ENCODE assay signal across 8 cellular contexts in genomic region chr10:102714621-102715455, GRCh38. TPM values are rescaled to one million over a fixed set of nuclear protein-coding genes. Genes with fewer than 3 reads are reported as not detected.
DNase-seq lines count a peak whose midpoint lies in the region; ATAC-seq and TF ChIP-seq lines count a peak whose summit lies in the region.

SFXN2 (plus strand) TSS chr10:102714636; CDS start chr10:102726637, 12,001 bp downstream.

- intact Hi-C loops in sciatic nerve (cut with DNase I), result loop anchor here (10.0 kb wide), 1 partner anchor 70 kb away; the partner anchor contains the start of gene TRIM8

- H2AFZ ChIP-seq in fibroblast of lung (ENCODE audit: low read length), result peak within 1 kb of the TSS; percentile 73

- peak within 1 kb of the TSS; percentile 87 for H3K27ac ChIP-seq in fibroblast of lung (ENCODE audit: insufficient read depth, low read length)

- peak within 1 kb of the TSS; percentile 82 for H3K9ac ChIP-seq in fibroblast of lung (ENCODE audit: insufficient read depth, low read length)

- H3K9me3 ChIP-seq in MG63 (no peaks in the 10 kb centered on the region), fibroblast of lung (ENCODE audit: control insufficient read depth, insufficient read depth, low read depth, low read length) (no peaks in the 10 kb centered on the region)

- peak within 1 kb of the TSS; percentile 97 for H3K4me2 ChIP-seq in fibroblast of lung (ENCODE audit: extremely low read depth, insufficient read depth, low read length)

- H3K27me3 ChIP-seq in MG63 (no peaks in the 10 kb centered on the region), fibroblast of lung (ENCODE audit: control insufficient read depth, insufficient read depth, low read length) (no peaks in the 10 kb centered on the region)

- ATAC-seq in GM21528 (IDR thresholded peaks at IDR 0.05; ENCODE audit: low FRiP score, unreplicated experiment), result peak; percentile 27
- no peak for ATAC-seq in sciatic nerve

- peak within 1 kb of the TSS; percentile 90 for H3K4me3 ChIP-seq in MG63
- H3K4me3 ChIP-seq in fibroblast of lung (replicated peaks in 1 of 4; ENCODE audit: control extremely low read depth in 1 of 4, insufficient read depth in 1 of 4, low read depth in 3 of 4, low read length in 4 of 4), result peak within 1 kb of the TSS; percentile 84 to 93 (median 88)

- TF ChIP-seq CTCF in GM10266 (IDR thresholded peaks at IDR 0.05; ENCODE audit: control insufficient read depth, insufficient read depth, low read depth, missing control alignments) (peak; percentile 36), fibroblast of lung (conservative IDR thresholded peaks at IDR 0.05 in 1 of 2, IDR thresholded peaks at IDR 0.05 in 1 of 2; ENCODE audit: low read depth in 1 of 2, low read length in 2 of 2) (no peak)

- DNase-seq in GM10266 (ENCODE audit: extremely low spot score) (no peak), MG63 (peak; percentile 12), fibroblast of lung (ENCODE audit: low read depth in 2 of 2) (no peak), sciatic nerve (ENCODE audit: low spot score) (peak; percentile 77), AG08395 (ENCODE audit: low spot score) (no peak), cerebellar nuclear complex (lab: John Stamatoyannopoulos, UW) (no peak)
- DNase-seq in activated CD8-positive, alpha-beta memory T cell treated with anti-CD3 and anti-CD28 coated beads, Interleukin-2, amount 50 U/mL, for 48 hours, result peak; percentile 77

- H3K36me3 ChIP-seq in MG63 (peaks cover 2% of the 10 kb centered on the region; the same call in 1 of the 2 replicates), fibroblast of lung (ENCODE audit: control insufficient read depth, insufficient read depth, low read length) (no peaks in the 10 kb centered on the region)

- peaks cover 13% of the 10 kb centered on the region for H3K4me1 ChIP-seq in fibroblast of lung (ENCODE audit: control insufficient read depth, extremely low read depth, insufficient read depth, low read length)

- no peaks in the 10 kb centered on the region for H4K20me1 ChIP-seq in fibroblast of lung (ENCODE audit: control insufficient read depth, extremely low read depth, insufficient read depth, low read length)

- peaks cover 29% of the 10 kb centered on the region for H3K79me2 ChIP-seq in fibroblast of lung (ENCODE audit: control insufficient read depth, insufficient read depth, low read length)

RNA-seq across cellular contexts. Expression of gene SFXN2, which starts in this region (rescaled TPM):
- 0.96 and 6.7 TPM in 2 replicates for total RNA-seq in MG63 (2014; rRNA removed; shearing (Covaris generic); ENCODE audit: low replicate concordance)
- total RNA-seq in fibroblast of lung (1.0 and 3.1 TPM in 2 replicates), sciatic nerve (7.6 TPM)
- 6.5 and 9.7 TPM in 2 replicates for polyA plus RNA-seq in fibroblast of lung
- 6.0 and 7.4 TPM in 2 replicates for polyA plus RNA-seq in fibroblast of lung (2012)
- polyA minus RNA-seq in fibroblast of lung (ENCODE audit: low replicate concordance), result 21.4 and 30.7 TPM in 2 replicates

Comparison
In these comparisons a context has a peak if more than half of its experiments do, and no peak if none do; other contexts are left out.
1. DNase-seq: peak in MG63 (single experiment), activated CD8-positive, alpha-beta memory T cell treated with anti-CD3 and anti-CD28 coated beads, Interleukin-2, amount 50 U/mL, for 48 hours (single experiment) and sciatic nerve (single experiment); none in GM10266 (single experiment), fibroblast of lung (0 of 2), AG08395 (single experiment) and cerebellar nuclear complex (0 of 2).